8 cellular contexts compared by ENCODE assay signal in genomic region chr15:70892002-70892911, GRCh38. TPM values are rescaled to one million over a fixed set of nuclear protein-coding genes. Genes with fewer than 3 reads are reported as not detected.
DNase-seq lines count a peak whose midpoint lies in the region; ATAC-seq and TF ChIP-seq lines count a peak whose summit lies in the region.

TSS of gene LRRC49 (plus strand) at chr15:70892826. CDS start at chr15:70892895, 69 bp downstream.
TSS of gene THAP10 (minus strand) at chr15:70892433. CDS start at chr15:70892272, 161 bp downstream.

- peaks cover 24 to 75% of the 10 kb centered on the region in 2 donors for H3K27me3 Mint-ChIP-seq in CD8-positive, alpha-beta memory T cell
- H3K27me3 Mint-ChIP-seq in activated T-helper 2 cell treated with anti-CD3 and anti-CD28 coated beads, Interferon-gamma antibody, Interleukin-2, Interleukin-4, amounts not matched to agents 10 μg/mL and 5 μg/mL and 100 μg/mL, durations not matched to agents 14 hours and 24 hours and 36 hours (ENCODE audit: low read depth), result peaks cover 52% of the 10 kb centered on the region
- peaks cover 22 to 35% (median 25%) of the 10 kb centered on the region in 3 donors for H3K27me3 Mint-ChIP-seq in naive B cell

- H3K36me3 Mint-ChIP-seq in CD8-positive, alpha-beta memory T cell, result no peaks in the 10 kb centered on the region
- H3K36me3 Mint-ChIP-seq in activated T-helper 2 cell treated with anti-CD3 and anti-CD28 coated beads, Interferon-gamma antibody, Interleukin-2, Interleukin-4, amounts not matched to agents 10 μg/mL and 5 μg/mL and 100 μg/mL, durations not matched to agents 14 hours and 24 hours and 36 hours (ENCODE audit: low read depth), result no peaks in the 10 kb centered on the region
- H3K36me3 Mint-ChIP-seq in naive B cell, result no peaks in the 10 kb centered on the region

- peaks cover 17% of the 10 kb centered on the region for H3K4me1 ChIP-seq in CD8-positive, alpha-beta memory T cell (ENCODE audit: insufficient read depth, low read length)
- peaks cover 24% of the 10 kb centered on the region for H3K4me1 ChIP-seq in suprapubic skin

- CTCF ChIA-PET in CD8-positive, alpha-beta memory T cell (lab: Charles Lee), result no interaction called here

- ATAC-seq in GM19452 (IDR thresholded peaks at IDR 0.05; ENCODE audit: unreplicated experiment) (peak; percentile 81), HG03521 (IDR thresholded peaks at IDR 0.05; ENCODE audit: unreplicated experiment) (peak; percentile 79), naive B cell (ENCODE audit: low read depth in 2 of 2) (peak; percentile 28 to 55)

- H3K4me3 ChIP-seq in CD8-positive, alpha-beta memory T cell (ENCODE audit: low read length), result peak within 1 kb of the TSS; percentile 40
- H3K4me3 ChIP-seq in fibroblast of villous mesenchyme (ENCODE audit: low read depth, low read length) (peak within 1 kb of the TSS; percentile 89), suprapubic skin (peak within 1 kb of the TSS; percentile 91)

- under 1% methylated on average over 36 of the region's 61 CpGs for WGBS in suprapubic skin

- H3K27me3 ChIP-seq in CD8-positive, alpha-beta memory T cell (ENCODE audit: insufficient read depth, low read length, poor library complexity, severe bottlenecking), result peaks cover 16% of the 10 kb centered on the region
- H3K27me3 ChIP-seq in suprapubic skin, result no peaks in the 10 kb centered on the region

- peak within 1 kb of the TSS; percentile 58 to 91 (median 80) for H3K4me3 Mint-ChIP-seq in CD8-positive, alpha-beta memory T cell
- H3K4me3 Mint-ChIP-seq in activated T-helper 2 cell treated with anti-CD3 and anti-CD28 coated beads, Interferon-gamma antibody, Interleukin-2, Interleukin-4, amounts not matched to agents 10 μg/mL and 5 μg/mL and 100 μg/mL, durations not matched to agents 14 hours and 24 hours and 36 hours (ENCODE audit: low read depth), result peak within 1 kb of the TSS; percentile 79
- H3K4me3 Mint-ChIP-seq in naive B cell, result peak within 1 kb of the TSS; percentile 88 to 95 (median 90)

- H3K27ac ChIP-seq in CD8-positive, alpha-beta memory T cell (ENCODE audit: low read depth, low read length), result no peak within 1 kb of the TSS
- peak within 1 kb of the TSS; percentile 78 for H3K27ac ChIP-seq in suprapubic skin

- no peaks in the 10 kb centered on the region for H3K9me3 ChIP-seq in CD8-positive, alpha-beta memory T cell (ENCODE audit: low read length)
- H3K9me3 ChIP-seq in suprapubic skin, result no peaks in the 10 kb centered on the region

- TF ChIP-seq EP300 in suprapubic skin (IDR thresholded peaks at IDR 0.05), result no peak

- peak in 1 of 5 donors; percentile 46 for DNase-seq in CD8-positive, alpha-beta memory T cell
- DNase-seq in NCI-H748 treated with DMSO at 0.1 percent for 48 hours (lab: John Stamatoyannopoulos, UW) (peak; percentile 91), fibroblast of villous mesenchyme (ENCODE audit: low read depth) (peak; percentile 97), naive B cell (no peak), suprapubic skin (ENCODE audit: low spot score in 2 of 2) (peak; percentile 89 to 91)
- peak; percentile 25 for DNase-seq in activated T-helper 2 cell treated with anti-CD3 and anti-CD28 coated beads, Interferon-gamma antibody, Interleukin-2, Interleukin-4, amounts not matched to agents 10 μg/mL and 5 μg/mL and 100 μg/mL, durations not matched to agents 14 hours and 24 hours and 36 hours (ENCODE audit: low spot score)

- POLR2A ChIA-PET in CD8-positive, alpha-beta memory T cell (lab: Charles Lee), result no interaction called here

- intact Hi-C loops in activated T-helper 2 cell treated with anti-CD3 and anti-CD28 coated beads, Interferon-gamma antibody, Interleukin-2, Interleukin-4, amounts not matched to agents 10 μg/mL and 5 μg/mL and 100 μg/mL, durations not matched to agents 14 hours and 24 hours and 36 hours (cut with micrococcal nuclease), result no loop called here

- H3K9me3 Mint-ChIP-seq in CD8-positive, alpha-beta memory T cell, result peaks cover 0 to 2% (median 0%) of the 10 kb centered on the region in 5 donors
- H3K9me3 Mint-ChIP-seq in activated T-helper 2 cell treated with anti-CD3 and anti-CD28 coated beads, Interferon-gamma antibody, Interleukin-2, Interleukin-4, amounts not matched to agents 10 μg/mL and 5 μg/mL and 100 μg/mL, durations not matched to agents 14 hours and 24 hours and 36 hours, result no peaks in the 10 kb centered on the region
- H3K9me3 Mint-ChIP-seq in naive B cell, result peaks cover 0 to 2% (median 0%) of the 10 kb centered on the region in 7 donors

- H3K4me1 Mint-ChIP-seq in CD8-positive, alpha-beta memory T cell, result peaks cover 10 to 20% (median 17%) of the 10 kb centered on the region in 3 donors
- H3K4me1 Mint-ChIP-seq in activated T-helper 2 cell treated with anti-CD3 and anti-CD28 coated beads, Interferon-gamma antibody, Interleukin-2, Interleukin-4, amounts not matched to agents 10 μg/mL and 5 μg/mL and 100 μg/mL, durations not matched to agents 14 hours and 24 hours and 36 hours (ENCODE audit: low read depth), result peaks cover 10% of the 10 kb centered on the region
- H3K4me1 Mint-ChIP-seq in naive B cell, result peaks cover 7 to 17% (median 14%) of the 10 kb centered on the region in 3 donors

- H3K27ac Mint-ChIP-seq in CD8-positive, alpha-beta memory T cell, result peak within 1 kb of the TSS in 6 of 8 donors; percentile 3 to 80 (median 28)
- no peak within 1 kb of the TSS for H3K27ac Mint-ChIP-seq in activated T-helper 2 cell treated with anti-CD3 and anti-CD28 coated beads, Interferon-gamma antibody, Interleukin-2, Interleukin-4, amounts not matched to agents 10 μg/mL and 5 μg/mL and 100 μg/mL, durations not matched to agents 14 hours and 24 hours and 36 hours
- peak within 1 kb of the TSS in 4 of 6 donors; percentile 65 to 87 (median 78) for H3K27ac Mint-ChIP-seq in naive B cell

- no peaks in the 10 kb centered on the region for H3K36me3 ChIP-seq in CD8-positive, alpha-beta memory T cell (ENCODE audit: insufficient read depth, low read length)
- no peaks in the 10 kb centered on the region for H3K36me3 ChIP-seq in suprapubic skin

- TF ChIP-seq CTCF in fibroblast of villous mesenchyme (IDR thresholded peaks at IDR 0.05; ENCODE audit: insufficient read depth, low read depth, low read length) (no peak), suprapubic skin (IDR thresholded peaks at IDR 0.05) (no peak)

- no peak for TF ChIP-seq POLR2A in suprapubic skin (IDR thresholded peaks at IDR 0.05)

RNA-seq across cellular contexts. Expression of gene LRRC49, which starts in this region (rescaled TPM):
- under 1 TPM; 0.46 to 0.62 TPM for total RNA-seq in CD8-positive, alpha-beta memory T cell
- polyA plus RNA-seq in CD8-positive, alpha-beta memory T cell, result not detected
- total RNA-seq in activated T-helper 2 cell treated with anti-CD3 and anti-CD28 coated beads, Interferon-gamma antibody, Interleukin-2, Interleukin-4, amounts not matched to agents 10 μg/mL and 5 μg/mL and 100 μg/mL, durations not matched to agents 14 hours and 24 hours and 36 hours, result not detected in 2 replicates
- total RNA-seq in fibroblast of villous mesenchyme (10.3 and 14.2 TPM in 2 replicates), suprapubic skin (10 to 100 TPM in 1 of 4 donors, 1 to 10 TPM in 3; 3.3 to 12.6 (median 3.6) TPM)
- polyA plus RNA-seq in naive B cell (ENCODE audit: low read depth in 6 of 6), result under 1 TPM in 2 of 6 donors, not detected in 4; 0.26 to 0.63 TPM

RNA-seq across cellular contexts. Expression of gene THAP10, which starts in this region (rescaled TPM):
- total RNA-seq in CD8-positive, alpha-beta memory T cell, result under 1 TPM; 0.18 to 0.20 TPM
- polyA plus RNA-seq in CD8-positive, alpha-beta memory T cell, result not detected
- 0.37 TPM in 1 of 2 replicates, not detected in the other for total RNA-seq in activated T-helper 2 cell treated with anti-CD3 and anti-CD28 coated beads, Interferon-gamma antibody, Interleukin-2, Interleukin-4, amounts not matched to agents 10 μg/mL and 5 μg/mL and 100 μg/mL, durations not matched to agents 14 hours and 24 hours and 36 hours
- total RNA-seq in fibroblast of villous mesenchyme (1.9 and 2.6 TPM in 2 replicates), suprapubic skin (1 to 10 TPM in 3 of 4 donors, under 1 TPM in 1; 0.87 to 2.7 (median 1.2) TPM)
- polyA plus RNA-seq in naive B cell (ENCODE audit: low read depth in 6 of 6), result under 1 TPM in 2 of 6 donors, not detected in 4; 0.13 to 0.19 TPM

Comparison
In these comparisons a context has a peak if more than half of its experiments do, and no peak if none do; other contexts are left out.
1. Peak in DNase-seq in activated T-helper 2 cell treated with anti-CD3 and anti-CD28 coated beads, Interferon-gamma antibody, Interleukin-2, Interleukin-4, amounts not matched to agents 10 μg/mL and 5 μg/mL and 100 μg/mL, durations not matched to agents 14 hours and 24 hours and 36 hours; RNA of the genes that start here not detected or under 1 TPM.
2. Peak in ATAC-seq in naive B cell; RNA of the genes that start here not detected or under 1 TPM.
3. H3K4me3 ChIP-seq: peak in every context shown above with its lines; median percentile 91 in suprapubic skin; 89 in fibroblast of villous mesenchyme; 40 in CD8-positive, alpha-beta memory T cell.